In the genomic region with DNA sequence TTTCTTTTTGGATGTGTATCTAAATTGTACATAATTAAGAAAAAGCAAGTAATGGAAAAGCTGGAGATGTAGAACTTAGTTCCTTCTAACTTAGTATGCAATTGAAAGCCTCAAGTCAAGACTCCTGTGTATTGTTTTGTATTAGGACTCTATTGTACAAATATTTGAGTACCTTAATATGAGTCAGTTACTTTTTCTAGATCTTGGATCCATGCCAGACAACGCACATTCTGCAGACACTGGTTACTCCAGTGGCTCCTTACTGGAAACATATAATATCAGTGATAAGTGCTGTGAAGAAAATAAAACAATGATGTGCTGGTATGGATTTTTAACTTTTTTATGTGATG, we compare ENCODE assay signal across 8 cellular contexts. TPM values are rescaled to one million over a fixed set of nuclear protein-coding genes. Genes with fewer than 3 reads are reported as not detected.
DNase-seq lines count a peak whose midpoint lies in the region; ATAC-seq and TF ChIP-seq lines count a peak whose summit lies in the region.

No MANE protein-coding gene starts in this region.

- H3K4me3 ChIP-seq in SJCRH30: peak overlapping the region; percentile 85

- peaks cover 40% of the 10 kb centered on the region for H3K4me1 Mint-ChIP-seq in HFFc6 (ENCODE audit: low read depth)
- H3K4me1 Mint-ChIP-seq in dendritic cell treated with granulocyte-macrophage colony-stimulating factor and Interleukin-4, amounts not matched to agents 40 ng/mL and 50 ng/mL, for 4 days (ENCODE audit: low read depth): peaks cover 32% of the 10 kb centered on the region
- peaks cover 28 to 57% (median 40%) of the 10 kb centered on the region in 4 donors for H3K4me1 Mint-ChIP-seq in naive thymus-derived CD8-positive, alpha-beta T cell

- no peaks in the 10 kb centered on the region for H3K9me3 ChIP-seq in SJCRH30 (replicated peaks)

- peaks cover 12% of the 10 kb centered on the region for H3K27me3 Mint-ChIP-seq in HFFc6 (ENCODE audit: insufficient read depth)
- H3K27me3 Mint-ChIP-seq in dendritic cell treated with granulocyte-macrophage colony-stimulating factor and Interleukin-4, amounts not matched to agents 40 ng/mL and 50 ng/mL, for 4 days: no peaks in the 10 kb centered on the region
- H3K27me3 Mint-ChIP-seq in naive thymus-derived CD8-positive, alpha-beta T cell: peaks cover 0 to 3% (median 0%) of the 10 kb centered on the region in 5 donors

- no peaks in the 10 kb centered on the region for H3K27me3 ChIP-seq in SJCRH30

- peaks cover 22% of the 10 kb centered on the region for H3K36me3 Mint-ChIP-seq in HFFc6 (ENCODE audit: low read depth)
- peaks cover 22% of the 10 kb centered on the region for H3K36me3 Mint-ChIP-seq in dendritic cell treated with granulocyte-macrophage colony-stimulating factor and Interleukin-4, amounts not matched to agents 40 ng/mL and 50 ng/mL, for 4 days (ENCODE audit: low read depth)
- peaks cover 8 to 11% (median 9%) of the 10 kb centered on the region in 3 donors for H3K36me3 Mint-ChIP-seq in naive thymus-derived CD8-positive, alpha-beta T cell

- DNase-seq in CD1c-positive myeloid dendritic cell (ENCODE audit: extremely low spot score): peak; percentile 70
- peak; percentile 73 for DNase-seq in HFFc6
- peak; percentile 60 to 83 for DNase-seq in SJCRH30
- peak in 3 of 10 donors; percentile 14 to 36 (median 25) for DNase-seq in naive thymus-derived CD8-positive, alpha-beta T cell
- DNase-seq in omental fat pad (ENCODE audit: low spot score): no peak
- DNase-seq in NCI-H1930 (lab: John Stamatoyannopoulos, UW): no peak

- peak overlapping the region; percentile 97 for H3K27ac Mint-ChIP-seq in HFFc6
- peak overlapping the region; percentile 94 for H3K27ac Mint-ChIP-seq in dendritic cell treated with granulocyte-macrophage colony-stimulating factor and Interleukin-4, amounts not matched to agents 40 ng/mL and 50 ng/mL, for 4 days
- H3K27ac Mint-ChIP-seq in naive thymus-derived CD8-positive, alpha-beta T cell: peak overlapping the region; percentile 98 to 100 (median 99)

- no peak for TF ChIP-seq CTCF in HFFc6 (IDR thresholded peaks at IDR 0.05)
- no peak for TF ChIP-seq CTCF in omental fat pad (IDR thresholded peaks at IDR 0.05)

- H3K36me3 ChIP-seq in SJCRH30: 0 out of 2 replicates have a peak, but pooled peaks cover 4% of the 10 kb centered on the region

- H3K4me3 Mint-ChIP-seq in HFFc6: peak overlapping the region; percentile 96
- peak overlapping the region; percentile 93 for H3K4me3 Mint-ChIP-seq in dendritic cell treated with granulocyte-macrophage colony-stimulating factor and Interleukin-4, amounts not matched to agents 40 ng/mL and 50 ng/mL, for 4 days
- H3K4me3 Mint-ChIP-seq in naive thymus-derived CD8-positive, alpha-beta T cell: peak overlapping the region; percentile 92 to 100 (median 98)

- H3K27ac ChIP-seq in SJCRH30: peak overlapping the region; percentile 83; the same call in 1 of the 2 replicates

- POLR2A ChIA-PET in naive thymus-derived CD8-positive, alpha-beta T cell (lab: Charles Lee): interaction anchor here (0.6 to 5.2 kb wide), 20 partner anchors 8 to 537 kb away, joined by 3 to 152 read pairs (median 6); partner anchors contain the start of gene DNAH7

- intact Hi-C loops in dendritic cell treated with granulocyte-macrophage colony-stimulating factor and Interleukin-4, amounts not matched to agents 40 ng/mL and 50 ng/mL, for 4 days (cut with micrococcal nuclease): loop anchor here (1.0 to 5.0 kb wide), 3 partner anchors 46 to 124 kb away; no protein-coding TSS in a partner anchor

- no peak for ATAC-seq in naive thymus-derived CD8-positive, alpha-beta T cell
- ATAC-seq in activated CD4-positive, CD25-positive, alpha-beta regulatory T cell treated with anti-CD3 and anti-CD28 coated beads, Interleukin-2, amount 50 U/mL, for 24 hours: no peak
- no peak for ATAC-seq in omental fat pad (ENCODE audit: low FRiP score)

- no peaks in the 10 kb centered on the region for H3K9me3 Mint-ChIP-seq in HFFc6
- no peaks in the 10 kb centered on the region for H3K9me3 Mint-ChIP-seq in dendritic cell treated with granulocyte-macrophage colony-stimulating factor and Interleukin-4, amounts not matched to agents 40 ng/mL and 50 ng/mL, for 4 days
- peaks cover 0 to 2% (median 0%) of the 10 kb centered on the region in 9 donors for H3K9me3 Mint-ChIP-seq in naive thymus-derived CD8-positive, alpha-beta T cell

- peaks cover 6% of the 10 kb centered on the region for H3K4me1 ChIP-seq in SJCRH30

RNA-seq across cellular contexts. Expression of gene SLC39A10, which starts 1.5 kb away (rescaled TPM):
- 10 to 100 TPM; 24.8 to 30.4 (median 27.7) TPM for total RNA-seq in HFFc6 (2021; fragmentation: NEBNext Ultra II Directional; extraction: Animal tissue kit (Norgen Biotek cat#: 25700))
- 54.1 and 57.8 TPM in 2 replicates for total RNA-seq in SJCRH30 (2014; rRNA removed; shearing (Covaris generic))
- total RNA-seq in naive thymus-derived CD8-positive, alpha-beta T cell: 10 to 100 TPM; 77.3 to 80.4 TPM
- polyA plus RNA-seq in naive thymus-derived CD8-positive, alpha-beta T cell: 10 to 100 TPM in 2 of 3 donors, 1 to 10 TPM in 1; 8.1 to 14.6 (median 12.6) TPM
- 10 to 100 TPM; 12.5 to 29.3 (median 16.5) TPM for total RNA-seq in omental fat pad

Comparison
In these comparisons a context has a peak if more than half of its experiments do, and no peak if none do; other contexts are left out.
1. DNase-seq: peak in CD1c-positive myeloid dendritic cell (single experiment), HFFc6 (single experiment) and SJCRH30 (2 of 2); none in omental fat pad (single experiment) and NCI-H1930 (0 of 2).
2. Peak in every context shown above with its lines, with median percentiles within 50 percentile points of each other: H3K27ac Mint-ChIP-seq and H3K4me3 Mint-ChIP-seq.